In the genomic region with DNA sequence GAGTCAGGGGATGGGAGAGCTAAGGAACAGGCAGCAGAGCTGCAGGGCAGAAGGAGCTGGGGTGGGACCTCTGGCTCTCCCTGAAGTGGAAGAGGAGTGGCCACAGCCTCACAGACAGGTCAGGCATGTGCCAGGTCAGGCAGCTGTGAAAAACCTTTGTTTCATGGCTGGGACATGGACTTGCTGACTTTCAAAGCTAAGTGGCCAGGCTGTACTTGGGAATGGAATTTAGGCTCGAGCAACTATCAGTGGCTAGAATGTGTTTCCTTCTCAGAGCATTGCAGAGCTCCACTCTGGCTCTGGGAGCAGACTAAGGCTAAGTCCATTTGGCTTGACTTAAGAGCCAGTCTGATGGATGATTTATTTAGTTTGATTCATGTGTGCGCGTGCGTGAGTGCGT, we compare ENCODE assay signal across 22 cellular contexts.
"Had no signal": no experiment of that assay in that cellular context is flagged by ENCODE, and none has a peak within 500 bp of the region (broad histone marks: within the 10 kb centered on the region; RNA-seq: fewer than 3 reads in every experiment).

No MANE protein-coding gene starts in this region.

- H3K9me3 ChIP-seq: colonic mucosa, gastroesophageal sphincter, left lung, lower lobe of right lung had no signal

- H3K27me3 ChIP-seq: colonic mucosa, foreskin keratinocyte, gastroesophageal sphincter, heart left ventricle, hepatocyte, left lung had no signal

- ATAC-seq: effector memory CD8-positive, alpha-beta T cell; esophagus mucosa; foreskin keratinocyte; gastroesophageal sphincter; heart left ventricle; left cardiac atrium; left lung; left ventricle myocardium superior; lower lobe of right lung; naive thymus-derived CD4-positive, alpha-beta T cell; natural killer cell had no signal

- H3K27ac ChIP-seq: colonic mucosa, epithelial cell of prostate, foreskin keratinocyte, gastroesophageal sphincter, heart left ventricle, hepatocyte, left lung, lower lobe of right lung had no signal

- H3K36me3 ChIP-seq: colonic mucosa, gastroesophageal sphincter, heart left ventricle, left lung, lower lobe of right lung had no signal

- H3K4me3 ChIP-seq: colonic mucosa, gastroesophageal sphincter, heart left ventricle, hepatocyte, left lung, lower lobe of right lung had no signal

- H3K4me1 ChIP-seq: colonic mucosa, foreskin keratinocyte, gastroesophageal sphincter, heart left ventricle, left lung, lower lobe of right lung had no signal

- DNase-seq: colonic mucosa; cortex of kidney; effector CD8-positive, alpha-beta T cell; effector memory CD8-positive, alpha-beta T cell; endodermal cell; erythroblast; foreskin keratinocyte; heart left ventricle; hypothalamus; immature natural killer cell; left cardiac atrium; left lung; left ventricle myocardium superior; lower lobe of right lung; mesenchymal stem cell; midbrain; naive thymus-derived CD4-positive, alpha-beta T cell; natural killer cell had no signal
